In the genomic region with DNA sequence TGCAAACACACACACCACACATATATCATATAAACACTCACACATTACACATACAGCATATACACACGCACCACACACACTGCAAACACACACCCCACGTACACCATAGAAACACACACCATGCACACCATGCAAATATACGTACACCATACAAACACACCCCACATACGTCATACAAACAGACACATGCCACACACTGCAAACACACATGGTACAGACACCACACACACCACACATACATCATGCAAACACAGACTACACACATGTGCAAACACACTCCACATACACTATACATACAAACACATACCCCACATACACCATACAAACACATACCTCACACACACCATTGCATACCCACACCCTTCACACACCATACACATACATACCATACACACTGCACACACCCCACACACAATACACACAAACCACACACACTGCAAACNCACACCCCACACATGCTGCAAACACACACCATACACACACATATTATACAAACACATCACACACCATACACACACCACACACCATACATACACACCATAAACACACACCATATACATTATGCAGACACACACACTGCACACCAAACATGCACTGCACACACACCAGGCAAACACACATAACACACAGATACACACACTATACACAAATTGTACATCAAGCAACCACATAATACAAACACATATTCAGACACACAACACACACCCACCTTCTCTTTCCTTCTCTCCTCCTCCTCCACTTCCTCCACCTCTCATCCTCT, we compare ENCODE assay signal across 28 cellular contexts.
"Had no signal": no experiment of that assay in that cellular context is flagged by ENCODE, and none has a peak within 500 bp of the region (broad histone marks: within the 10 kb centered on the region; RNA-seq: fewer than 3 reads in every experiment).

No MANE protein-coding gene starts in this region.

- H3K4me1 ChIP-seq: breast epithelium had no signal

- H3K9me3 ChIP-seq: ascending aorta, breast epithelium, colonic mucosa had no signal

- DNase-seq: activated CD4-positive, alpha-beta memory T cell treated with anti-CD3 and anti-CD28 coated beads, Interleukin-2, amount 10 ng/mL, durations not matched to agents 7 days and 5 days; activated CD4-positive, alpha-beta T cell treated with anti-CD3 and anti-CD28 coated beads for 36 hours; activated CD4-positive, alpha-beta T cell treated with anti-CD3 and anti-CD28 coated beads, Interleukin-2, amount 10 ng/mL, durations not matched to agents 7 days and 5 days; activated CD4-positive, alpha-beta T cell treated with anti-CD3 and anti-CD28 coated beads, Interleukin-2, amount 50 U/mL, for 4 hours; activated CD4-positive, CD25-positive, alpha-beta regulatory T cell; activated CD4-positive, CD25-positive, alpha-beta regulatory T cell treated with anti-CD3 and anti-CD28 coated beads, Interleukin-2, amount 50 U/mL, for 72 hours; activated CD8-positive, alpha-beta memory T cell treated with anti-CD3 and anti-CD28 coated beads, Interleukin-2, amount 50 U/mL, for 48 hours; activated gamma-delta T cell; activated naive CD4-positive, alpha-beta T cell; activated naive CD4-positive, alpha-beta T cell treated with anti-CD3 and anti-CD28 coated beads, Interleukin-2, amount 10 ng/mL, durations not matched to agents 7 days and 5 days; activated naive CD8-positive, alpha-beta T cell treated with anti-CD3 and anti-CD28 coated beads, Interleukin-2, amount 10 ng/mL, durations not matched to agents 7 days and 5 days; activated T-cell treated with anti-CD3 and anti-CD28 coated beads for 4 hours; activated T-cell treated with anti-CD3 and anti-CD28 coated beads, Interleukin-2, amount 50 U/mL, for 24 hours; activated T-cell treated with anti-CD3 and anti-CD28 coated beads, Interleukin-2, amount 50 U/mL, for 72 hours; central memory CD4-positive, alpha-beta T cell; cerebellar nuclear complex; colonic mucosa; effector memory CD4-positive, alpha-beta T cell; endodermal cell; foreskin fibroblast; head of caudate nucleus; T-helper 2 cell had no signal

- FAIRE-seq: frontal cortex had no signal

- H3K27me3 ChIP-seq: ascending aorta, breast epithelium, cardiac muscle cell, colonic mucosa had no signal

- H3K4me3 ChIP-seq: ascending aorta, breast epithelium, cardiac muscle cell, colonic mucosa had no signal

- H3K27ac ChIP-seq: breast epithelium, cardiac muscle cell had no signal

- ATAC-seq: activated CD4-positive, alpha-beta T cell treated with anti-CD3 and anti-CD28 coated beads for 36 hours; activated naive CD4-positive, alpha-beta T cell treated with anti-CD3 and anti-CD28 coated beads, Interleukin-2, amount 50 U/mL, for 72 hours; activated T-cell treated with anti-CD3 and anti-CD28 coated beads, Interleukin-2, amount 50 U/mL, for 72 hours; esophagus mucosa had no signal

- H3K36me3 ChIP-seq: breast epithelium, cardiac muscle cell, colonic mucosa had no signal
